Comparison of ENCODE assay signal across 12 cellular contexts in genomic region chr16:82700541-82701240, GRCh38.
A peak's percentile ranks its signal among the peaks of the same experiment; 100 is the strongest.
DNase-seq lines count a peak whose midpoint lies in the region; ATAC-seq, FAIRE-seq and TF ChIP-seq lines count a peak whose summit lies in the region.
"Had no signal": no experiment of that assay in that cellular context is flagged by ENCODE, and none has a peak within 500 bp of the region (broad histone marks: within the 10 kb centered on the region; RNA-seq: fewer than 3 reads in every experiment).

No MANE protein-coding gene starts in this region.

- no peaks in the 10 kb centered on the region for H3K4me1 ChIP-seq in Loucy (ENCODE audit: insufficient read depth, low read length, poor library complexity, severe bottlenecking)
- H3K4me1 ChIP-seq in K562 (replicated peaks in 1 of 2; ENCODE audit: control insufficient read depth in 2 of 2, insufficient read depth in 2 of 2, low read length in 2 of 2) = no peaks in the 10 kb centered on the region
- peaks cover 48% of the 10 kb centered on the region for H3K4me1 ChIP-seq in mesodermal cell (ENCODE audit: control insufficient read depth, insufficient read depth, low read length, poor library complexity, severe bottlenecking)
- H3K4me1 ChIP-seq in CD8-positive, alpha-beta memory T cell (ENCODE audit: insufficient read depth, low read length) = no peaks in the 10 kb centered on the region

- H3K27me3 ChIP-seq in Loucy (ENCODE audit: insufficient read depth, low read length, poor library complexity, severe bottlenecking) (no peaks in the 10 kb centered on the region), K562 (ENCODE audit: control insufficient read depth in 2 of 2, insufficient read depth in 2 of 2, low read length in 2 of 2) (no peaks in the 10 kb centered on the region)
- no peaks in the 10 kb centered on the region for H3K27me3 ChIP-seq in CD8-positive, alpha-beta memory T cell (ENCODE audit: insufficient read depth, low read length, poor library complexity, severe bottlenecking)

- no peak overlapping the region for H2AFZ ChIP-seq in Loucy (ENCODE audit: low read length)
- no peak overlapping the region for H2AFZ ChIP-seq in K562 (ENCODE audit: low read depth, low read length)

- H3K9me3 ChIP-seq in Loucy (ENCODE audit: insufficient read depth, low read depth, low read length) = no peaks in the 10 kb centered on the region
- H3K9me3 ChIP-seq in K562 (replicated peaks; ENCODE audit: control insufficient read depth, insufficient read depth, low read depth, low read length) = no peaks in the 10 kb centered on the region
- H3K9me3 ChIP-seq in mesodermal cell (ENCODE audit: control insufficient read depth, low read length) = no peaks in the 10 kb centered on the region
- no peaks in the 10 kb centered on the region for H3K9me3 ChIP-seq in CD8-positive, alpha-beta memory T cell (ENCODE audit: low read length)

- no peaks in the 10 kb centered on the region for H3K9me1 ChIP-seq in K562 (ENCODE audit: control insufficient read depth, insufficient read depth, low read length)

- in situ Hi-C loops in K562 (cut with MboI) = no loop called here

- H3F3A ChIP-seq in Loucy (ENCODE audit: low read depth) = no peaks in the 10 kb centered on the region

- CTCF ChIA-PET in K562 (lab: Yijun Ruan, JAX; ENCODE audit: low intra/inter-chr PET ratio) = no interaction called here
- CTCF ChIA-PET in CD8-positive, alpha-beta memory T cell (lab: Charles Lee) = no interaction called here

- intact Hi-C loops in K562 (cut with micrococcal nuclease) = no loop called here

- DNase-seq in EL (peak; percentile 76), K562 (ENCODE audit: extremely low read depth in 1 of 4, low spot score in 3 of 4) (no peak), NAMALWA (ENCODE audit: low spot score) (no peak), NCI-H2227 (lab: John Stamatoyannopoulos, UW; ENCODE audit: unreplicated experiment) (no peak)
- no peak for DNase-seq in CD8-positive, alpha-beta memory T cell
- no peak for DNase-seq in activated effector memory CD4-positive, alpha-beta T cell treated with anti-CD3 and anti-CD28 coated beads, Interleukin-2, amount 50 U/mL, for 16 hours
- DNase-seq: activated T-cell treated with anti-CD3 and anti-CD28 coated beads, Interleukin-2, amount 50 U/mL, for 48 hours; Karpas-422 had no signal

- no peaks in the 10 kb centered on the region for H3K79me2 ChIP-seq in Loucy (ENCODE audit: insufficient read depth, low read length)
- H3K79me2 ChIP-seq in K562 (ENCODE audit: control insufficient read depth, insufficient read depth, low read length) = no peaks in the 10 kb centered on the region

- no peak for FAIRE-seq in K562 (lab: Jason Lieb, UNC)
- FAIRE-seq: H1 had no signal

- H3K36me3 ChIP-seq in Loucy (ENCODE audit: insufficient read depth, low read length) (no peaks in the 10 kb centered on the region), K562 (ENCODE audit: control insufficient read depth, insufficient read depth, low read length) (no peaks in the 10 kb centered on the region), mesodermal cell (ENCODE audit: control insufficient read depth, insufficient read depth, low read length) (peaks cover 12% of the 10 kb centered on the region)
- no peaks in the 10 kb centered on the region for H3K36me3 ChIP-seq in CD8-positive, alpha-beta memory T cell (ENCODE audit: insufficient read depth, low read length)

- POLR2A ChIA-PET in K562 (lab: Yijun Ruan, JAX) = no interaction called here
- POLR2A ChIA-PET in CD8-positive, alpha-beta memory T cell (lab: Charles Lee) = no interaction called here

- no peak for TF ChIP-seq RAD21 in K562 (CRISPR knock-in tag; conservative IDR thresholded peaks at IDR 0.05 in 1 of 2, IDR thresholded peaks at IDR 0.05 in 1 of 2)

- no peaks in the 10 kb centered on the region for H3K36me3 Mint-ChIP-seq in CD8-positive, alpha-beta memory T cell

- H3K9ac ChIP-seq in Loucy (ENCODE audit: low read depth, low read length, poor library complexity, severe bottlenecking) (no peak overlapping the region), K562 (ENCODE audit: insufficient read depth in 1 of 2, low read depth in 2 of 2, low read length in 2 of 2) (no peak overlapping the region)

- H3K27ac ChIP-seq in K562 (ENCODE audit: extremely low read depth, low read depth, low read length) (no peak overlapping the region), mesodermal cell (ENCODE audit: low read depth, low read length, severe bottlenecking) (peak overlapping the region; percentile 91)
- no peak overlapping the region for H3K27ac ChIP-seq in CD8-positive, alpha-beta memory T cell (ENCODE audit: low read depth, low read length)

- BruUV-seq in K562 (replicated peaks; lab: Mats Ljungman, UMichigan) = no TSS peak

- H3K4me3 Mint-ChIP-seq in CD8-positive, alpha-beta memory T cell = no peak overlapping the region
- H3K4me3 Mint-ChIP-seq: dendritic cell treated with granulocyte-macrophage colony-stimulating factor and Interleukin-4, amounts not matched to agents 40 ng/mL and 50 ng/mL, for 4 days had no signal

- H3K4me3 ChIP-seq in Loucy (ENCODE audit: low read length, poor library complexity, severe bottlenecking) = no peak overlapping the region
- H3K4me3 ChIP-seq in K562 = no peak overlapping the region
- no peak overlapping the region for H3K4me3 ChIP-seq in mesodermal cell (ENCODE audit: extremely low read depth, insufficient read depth, low read length, poor library complexity, severe bottlenecking)
- H3K4me3 ChIP-seq in CD8-positive, alpha-beta memory T cell (ENCODE audit: low read length) = no peak overlapping the region

- peaks cover 6 to 9% of the 10 kb centered on the region in 2 donors for H3K27me3 Mint-ChIP-seq in CD8-positive, alpha-beta memory T cell
- H3K27me3 Mint-ChIP-seq: dendritic cell treated with granulocyte-macrophage colony-stimulating factor and Interleukin-4, amounts not matched to agents 40 ng/mL and 50 ng/mL, for 4 days had no signal

- H3K4me2 ChIP-seq in Loucy (ENCODE audit: low read depth, low read length, poor library complexity, severe bottlenecking) (peak overlapping the region; percentile 13), K562 (ENCODE audit: insufficient read depth, low read length) (no peak overlapping the region)

- peaks cover 5 to 9% (median 6%) of the 10 kb centered on the region in 3 donors for H3K4me1 Mint-ChIP-seq in CD8-positive, alpha-beta memory T cell

- H3K27ac Mint-ChIP-seq in CD8-positive, alpha-beta memory T cell = no peak overlapping the region
- H3K27ac Mint-ChIP-seq: dendritic cell treated with granulocyte-macrophage colony-stimulating factor and Interleukin-4, amounts not matched to agents 40 ng/mL and 50 ng/mL, for 4 days had no signal

- H3K9me3 Mint-ChIP-seq in CD8-positive, alpha-beta memory T cell = peaks cover 0 to 2% (median 0%) of the 10 kb centered on the region in 5 donors
- H3K9me3 Mint-ChIP-seq: dendritic cell treated with granulocyte-macrophage colony-stimulating factor and Interleukin-4, amounts not matched to agents 40 ng/mL and 50 ng/mL, for 4 days had no signal

- H3K9me2 ChIP-seq in Loucy (replicated peaks; ENCODE audit: low read depth, low read length) = no peaks in the 10 kb centered on the region

- TF ChIP-seq CTCF in Loucy (conservative IDR thresholded peaks at IDR 0.05; ENCODE audit: low read length) (no peak), K562 (IDR thresholded peaks at IDR 0.05 in 2 of 3, conservative IDR thresholded peaks at IDR 0.05 in 1 of 3; ENCODE audit: insufficient read depth in 2 of 3, low read depth in 1 of 3, low read length in 3 of 3) (no peak)

- ATAC-seq in K562 = no peak

- 3% methylated on average over 4 of the region's 5 CpGs for WGBS in K562 (ENCODE audit: insufficient coverage, low coverage, missing lambda C conversion rate)
- 80 to 100% methylated on average over 1 of the region's 5 CpGs for WGBS in mesodermal cell (ENCODE audit: insufficient coverage in 2 of 2), 2 experiments

- no peak for TF ChIP-seq EP300 in K562 (IDR thresholded peaks at IDR 0.05; ENCODE audit: low read length)

- H4K20me1 ChIP-seq in Loucy (ENCODE audit: insufficient read depth, low read length, poor library complexity, severe bottlenecking) = no peaks in the 10 kb centered on the region
- no peaks in the 10 kb centered on the region for H4K20me1 ChIP-seq in K562 (replicated peaks; ENCODE audit: control insufficient read depth, insufficient read depth, low read length)

- no peak for TF ChIP-seq POLR2A in K562 (conservative IDR thresholded peaks at IDR 0.05)

TF ChIP-seq in K562, 482 proteins besides CTCF, POLR2A, EP300 and RAD21 (continues in another document):
- TF ChIP-seq ZNF175 (CRISPR knock-in tag; IDR thresholded peaks at IDR 0.05; ENCODE audit: low read depth) = 0 out of 2 replicates have a peak, but pooled peaks have one; percentile 12
- TF ChIP-seq SPI1 (IDR thresholded peaks at IDR 0.05; ENCODE audit: borderline replicate concordance, low read depth, low read length) = peak; percentile 32; the same call in 1 of the 2 replicates
- TF ChIP-seq ZNF584 (CRISPR knock-in tag; IDR thresholded peaks at IDR 0.05; ENCODE audit: low read depth) = no peak
- TF ChIP-seq THAP12 (CRISPR knock-in tag; IDR thresholded peaks at IDR 0.05) = no peak
- TF ChIP-seq VEZF1 (CRISPR knock-in tag; IDR thresholded peaks at IDR 0.05) = peak; percentile 69
- no peak for TF ChIP-seq KLF1 (tag; IDR thresholded peaks at IDR 0.05)
